In genomic region chr2:223643310-223643709, GRCh38 we compare ENCODE assay signal across 23 cellular contexts. TPM values are rescaled to one million over a fixed set of nuclear protein-coding genes. Genes with fewer than 3 reads are reported as not detected.
A peak's percentile ranks its signal among the peaks of the same experiment; 100 is the strongest.
DNase-seq lines count a peak whose midpoint lies in the region; TF ChIP-seq lines count a peak whose summit lies in the region.
"Had no signal": no experiment of that assay in that cellular context is flagged by ENCODE, and none has a peak within 500 bp of the region (broad histone marks: within the 10 kb centered on the region; RNA-seq: fewer than 3 reads in every experiment).

No MANE protein-coding gene starts in this region.

- H3K36me3 ChIP-seq in parathyroid adenoma (ENCODE audit: control insufficient read depth, insufficient read depth, low read length), result no peaks in the 10 kb centered on the region
- H3K36me3 ChIP-seq: BLaER1 had no signal

- H2AFZ ChIP-seq in parathyroid adenoma, result peak overlapping the region; percentile 4

- no peak overlapping the region for H3K4me2 ChIP-seq in parathyroid adenoma (ENCODE audit: low read length)
- H3K4me2 ChIP-seq: BLaER1 had no signal

- intact Hi-C loops in posterior cingulate gyrus (cut with DNase I), result no loop called here

- H3K9me3 ChIP-seq in parathyroid adenoma (ENCODE audit: control insufficient read depth, low read length), result no peaks in the 10 kb centered on the region

- DNase-seq in SIG-M5 treated with dmso at 0.1 percent for 504 hours (lab: John Stamatoyannopoulos, UW; ENCODE audit: unreplicated experiment) (peak; percentile 3), SIG-M5 (lab: John Stamatoyannopoulos, UW) (no peak), H4 (ENCODE audit: low spot score) (peak; percentile 21), NCI-H69 (lab: John Stamatoyannopoulos, UW) (peak; percentile 60), NCI-H1694 (lab: John Stamatoyannopoulos, UW) (no peak), posterior cingulate gyrus (no peak), activated T-cell treated with anti-CD3 and anti-CD28 coated beads for 4 hours (no peak)
- DNase-seq: CD4-positive, alpha-beta memory T cell; DMS79; H7; HFFc6; Kasumi-1; MM.1S; NCI-H1092; NCI-H187 treated with DMSO at 0.1 percent for 48 hours; NCI-H345; NCI-H82; RPMI8226; SHP77 treated with DMSO at 0.1 percent for 48 hours; T-helper 1 cell had no signal

- H3K4me3 ChIP-seq in parathyroid adenoma (ENCODE audit: low read depth, low read length), result no peak overlapping the region
- H3K4me3 ChIP-seq: BLaER1 had no signal

- no peaks in the 10 kb centered on the region for H3K79me2 ChIP-seq in parathyroid adenoma

- no peak for TF ChIP-seq CTCF in parathyroid adenoma (IDR thresholded peaks at IDR 0.05)

- no peak overlapping the region for H3K9ac ChIP-seq in parathyroid adenoma
- H3K9ac ChIP-seq: BLaER1 had no signal

- peaks cover 44% of the 10 kb centered on the region for H3K4me1 ChIP-seq in parathyroid adenoma
- H3K4me1 ChIP-seq: BLaER1 had no signal

- peak overlapping the region; percentile 76 for H3K27ac ChIP-seq in parathyroid adenoma
- H3K27ac ChIP-seq: BLaER1 had no signal

- no peaks in the 10 kb centered on the region for H3K27me3 ChIP-seq in parathyroid adenoma (ENCODE audit: control insufficient read depth, insufficient read depth, low read length)
- H3K27me3 ChIP-seq: BLaER1 had no signal

RNA-seq across cellular contexts. Expression of gene SCG2, which starts 41.1 kb away (rescaled TPM):
- 0.62 and 1.1 TPM in 2 replicates for total RNA-seq in H4 (2014; rRNA removed; shearing (Covaris generic))
- total RNA-seq: CD4-positive, alpha-beta memory T cell; HT-29 had no signal

Comparison
In these comparisons a context has a peak if more than half of its experiments do, and no peak if none do; other contexts are left out.
1. DNase-seq: peak in SIG-M5 treated with dmso at 0.1 percent for 504 hours (single experiment), H4 (single experiment) and NCI-H69 (single experiment); none in SIG-M5 (single experiment), NCI-H1694 (single experiment), posterior cingulate gyrus (0 of 10) and activated T-cell treated with anti-CD3 and anti-CD28 coated beads for 4 hours (single experiment).